Comparison of ENCODE assay signal across 39 cellular contexts in the genomic region with DNA sequence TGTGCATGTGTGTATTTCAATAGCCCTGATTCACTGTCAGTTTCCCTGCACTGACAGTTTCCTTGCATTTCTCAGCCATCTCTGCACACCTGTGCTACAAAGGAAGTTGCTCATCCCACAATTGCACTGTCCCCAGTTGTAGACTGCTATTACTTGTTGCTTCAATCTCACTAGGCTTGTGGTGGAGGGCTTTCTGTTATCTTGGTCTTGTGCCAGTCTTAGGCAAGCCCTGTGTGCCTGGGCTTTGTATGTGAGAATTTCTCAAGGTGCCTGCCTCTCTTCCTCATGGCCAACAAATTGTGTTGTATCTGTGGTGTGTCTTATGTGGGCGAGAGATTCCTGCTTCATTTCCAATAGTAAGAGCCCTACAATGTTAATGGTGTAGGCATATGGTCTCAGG.
"Had no signal": no experiment of that assay in that cellular context is flagged by ENCODE, and none has a peak within 500 bp of the region (broad histone marks: within the 10 kb centered on the region; RNA-seq: fewer than 3 reads in every experiment).

No MANE protein-coding gene starts in this region.

- H3K27ac ChIP-seq: adrenal gland, ascending aorta, body of pancreas, brain microvascular endothelial cell, breast epithelium, cardiac muscle cell had no signal

- ATAC-seq: activated naive CD4-positive, alpha-beta T cell treated with anti-CD3 and anti-CD28 coated beads, Interleukin-2, amount 50 U/mL, for 72 hours; activated naive CD8-positive, alpha-beta T cell treated with anti-CD3 and anti-CD28 coated beads, Interleukin-2, amount 50 U/mL, for 24 hours; activated T-cell treated with anti-CD3 and anti-CD28 coated beads, Interleukin-2, amount 50 U/mL, for 4 hours; activated T-cell treated with anti-CD3 and anti-CD28 coated beads, Interleukin-2, amount 50 U/mL, for 72 hours; activated T-helper 17 cell treated with anti-CD3 and anti-CD28 coated beads, Interleukin-2, amount 50 U/mL, for 72 hours; body of pancreas had no signal

- H3K36me3 Mint-ChIP-seq: activated naive CD4-positive, alpha-beta T cell treated with anti-CD3 and anti-CD28 coated beads, Interleukin-2, amount 10 ng/mL, durations not matched to agents 7 days and 5 days; activated naive CD4-positive, alpha-beta T cell treated with anti-CD3 and anti-CD28 coated beads, Interleukin-2, amount 50 U/mL, for 24 hours; activated naive CD4-positive, alpha-beta T cell treated with anti-CD3 and anti-CD28 coated beads, Interleukin-2, amount 50 U/mL, for 72 hours; activated naive CD8-positive, alpha-beta T cell; activated naive CD8-positive, alpha-beta T cell treated with anti-CD3 and anti-CD28 coated beads for 36 hours; activated naive CD8-positive, alpha-beta T cell treated with anti-CD3 and anti-CD28 coated beads, Interleukin-2, amount 10 ng/mL, durations not matched to agents 7 days and 5 days; brain had no signal

- H3K4me1 ChIP-seq: adrenal gland, body of pancreas, breast epithelium had no signal

- H3K27me3 Mint-ChIP-seq: activated naive CD4-positive, alpha-beta T cell treated with anti-CD3 and anti-CD28 coated beads, Interleukin-2, amount 10 ng/mL, durations not matched to agents 7 days and 5 days; activated naive CD4-positive, alpha-beta T cell treated with anti-CD3 and anti-CD28 coated beads, Interleukin-2, amount 50 U/mL, for 24 hours; activated naive CD8-positive, alpha-beta T cell; activated naive CD8-positive, alpha-beta T cell treated with anti-CD3 and anti-CD28 coated beads for 36 hours; activated naive CD8-positive, alpha-beta T cell treated with anti-CD3 and anti-CD28 coated beads, Interleukin-2, amount 10 ng/mL, durations not matched to agents 7 days and 5 days; activated naive CD8-positive, alpha-beta T cell treated with anti-CD3 and anti-CD28 coated beads, Interleukin-2, amount 50 U/mL, for 24 hours; activated T-cell treated with anti-CD3 and anti-CD28 coated beads, Interleukin-2, amount 50 U/mL, for 24 hours; activated T-helper 17 cell treated with anti-CD3 and anti-CD28 coated beads, Interleukin-2, amount 50 U/mL, for 72 hours; central memory CD8-positive, alpha-beta T cell had no signal

- H3K9me3 ChIP-seq: adrenal gland, ascending aorta, body of pancreas, breast epithelium had no signal

- H3K9me3 Mint-ChIP-seq: activated naive CD4-positive, alpha-beta T cell treated with anti-CD3 and anti-CD28 coated beads, Interleukin-2, amount 50 U/mL, for 24 hours; activated naive CD8-positive, alpha-beta T cell treated with anti-CD3 and anti-CD28 coated beads for 36 hours; activated naive CD8-positive, alpha-beta T cell treated with anti-CD3 and anti-CD28 coated beads, Interleukin-2, amount 10 ng/mL, durations not matched to agents 7 days and 5 days; activated T-helper 1 cell treated with anti-CD3 and anti-CD28 coated beads, Interleukin-12 subunit alpha, Interleukin-12 subunit beta, Interleukin-2, Interleukin-4 antibody, amounts not matched to agents 30 ng/mL and 10 ng/mL and 1 ng/mL, durations not matched to agents 14 hours and 24 hours and 36 hours had no signal

- DNase-seq: activated effector memory CD4-positive, alpha-beta T cell treated with anti-CD3 and anti-CD28 coated beads, Interleukin-2, amount 50 U/mL, for 16 hours; activated effector memory CD4-positive, alpha-beta T cell treated with Interleukin-2 at 50 U/mL for 16 hours; activated gamma-delta T cell; activated gamma-delta T cell treated with Interleukin-2 at 50 U/mL for 16 hours; activated naive CD4-positive, alpha-beta T cell; activated naive CD4-positive, alpha-beta T cell treated with anti-CD3 and anti-CD28 coated beads for 36 hours; activated naive CD4-positive, alpha-beta T cell treated with anti-CD3 and anti-CD28 coated beads, Interleukin-2, amount 10 ng/mL, durations not matched to agents 7 days and 5 days; activated naive CD4-positive, alpha-beta T cell treated with anti-CD3 and anti-CD28 coated beads, Interleukin-2, amount 50 U/mL, for 16 hours; activated naive CD4-positive, alpha-beta T cell treated with Interleukin-2 at 50 U/mL for 16 hours; activated naive CD8-positive, alpha-beta T cell treated with anti-CD3 and anti-CD28 coated beads for 36 hours; activated naive CD8-positive, alpha-beta T cell treated with anti-CD3 and anti-CD28 coated beads, Interleukin-2, amount 10 ng/mL, durations not matched to agents 7 days and 5 days; activated naive CD8-positive, alpha-beta T cell treated with anti-CD3 and anti-CD28 coated beads, Interleukin-2, amount 50 U/mL, for 24 hours; activated T-cell treated with anti-CD3 and anti-CD28 coated beads, Interleukin-2, amount 50 U/mL, for 1 hour; activated T-cell treated with anti-CD3 and anti-CD28 coated beads, Interleukin-2, amount 50 U/mL, for 24 hours; activated T-cell treated with anti-CD3 and anti-CD28 coated beads, Interleukin-2, amount 50 U/mL, for 4 hours; activated T-cell treated with anti-CD3 and anti-CD28 coated beads, Interleukin-2, amount 50 U/mL, for 48 hours; activated T-cell treated with anti-CD3 and anti-CD28 coated beads, Interleukin-2, amount 50 U/mL, for 72 hours; adrenal gland; amniotic stem cell; amygdala; anterior cingulate cortex; aorta; body of pancreas; brain microvascular endothelial cell; caudate nucleus; central memory CD4-positive, alpha-beta T cell; cerebellar nuclear complex had no signal

- H3K4me3 ChIP-seq: adrenal gland, ascending aorta, body of pancreas, breast epithelium, cardiac muscle cell had no signal

- H3K4me1 Mint-ChIP-seq: activated naive CD4-positive, alpha-beta T cell treated with anti-CD3 and anti-CD28 coated beads, Interleukin-2, amount 10 ng/mL, durations not matched to agents 7 days and 5 days; activated naive CD4-positive, alpha-beta T cell treated with anti-CD3 and anti-CD28 coated beads, Interleukin-2, amount 50 U/mL, for 24 hours; activated naive CD8-positive, alpha-beta T cell treated with anti-CD3 and anti-CD28 coated beads for 36 hours; activated naive CD8-positive, alpha-beta T cell treated with anti-CD3 and anti-CD28 coated beads, Interleukin-2, amount 10 ng/mL, durations not matched to agents 7 days and 5 days; activated naive CD8-positive, alpha-beta T cell treated with anti-CD3 and anti-CD28 coated beads, Interleukin-2, amount 50 U/mL, for 24 hours; activated T-helper 17 cell treated with anti-CD3 and anti-CD28 coated beads, Interleukin-2, amount 50 U/mL, for 72 hours; brain; central memory CD8-positive, alpha-beta T cell had no signal

- H3K4me3 Mint-ChIP-seq: activated naive CD4-positive, alpha-beta T cell treated with anti-CD3 and anti-CD28 coated beads for 36 hours; activated naive CD4-positive, alpha-beta T cell treated with anti-CD3 and anti-CD28 coated beads, Interleukin-2, amount 10 ng/mL, durations not matched to agents 7 days and 5 days; activated naive CD4-positive, alpha-beta T cell treated with anti-CD3 and anti-CD28 coated beads, Interleukin-2, amount 50 U/mL, for 24 hours; activated naive CD8-positive, alpha-beta T cell; activated naive CD8-positive, alpha-beta T cell treated with anti-CD3 and anti-CD28 coated beads for 36 hours; activated naive CD8-positive, alpha-beta T cell treated with anti-CD3 and anti-CD28 coated beads, Interleukin-2, amount 10 ng/mL, durations not matched to agents 7 days and 5 days; activated naive CD8-positive, alpha-beta T cell treated with anti-CD3 and anti-CD28 coated beads, Interleukin-2, amount 50 U/mL, for 24 hours; activated T-cell treated with anti-CD3 and anti-CD28 coated beads, Interleukin-2, amount 50 U/mL, for 24 hours; activated T-cell treated with anti-CD3 and anti-CD28 coated beads, Interleukin-2, amount 50 U/mL, for 4 hours; activated T-cell treated with anti-CD3 and anti-CD28 coated beads, Interleukin-2, amount 50 U/mL, for 72 hours; activated T-helper 1 cell treated with anti-CD3 and anti-CD28 coated beads, Interleukin-12 subunit alpha, Interleukin-12 subunit beta, Interleukin-2, Interleukin-4 antibody, amounts not matched to agents 30 ng/mL and 10 ng/mL and 1 ng/mL, durations not matched to agents 14 hours and 24 hours and 36 hours; activated T-helper 17 cell treated with anti-CD3 and anti-CD28 coated beads, Interleukin-2, amount 50 U/mL, for 72 hours; brain; central memory CD8-positive, alpha-beta T cell had no signal

- FAIRE-seq: astrocyte had no signal

- H3K27ac Mint-ChIP-seq: activated naive CD4-positive, alpha-beta T cell treated with anti-CD3 and anti-CD28 coated beads for 36 hours; activated naive CD4-positive, alpha-beta T cell treated with anti-CD3 and anti-CD28 coated beads, Interleukin-2, amount 10 ng/mL, durations not matched to agents 7 days and 5 days; activated naive CD4-positive, alpha-beta T cell treated with anti-CD3 and anti-CD28 coated beads, Interleukin-2, amount 50 U/mL, for 24 hours; activated naive CD4-positive, alpha-beta T cell treated with anti-CD3 and anti-CD28 coated beads, Interleukin-2, amount 50 U/mL, for 72 hours; activated naive CD8-positive, alpha-beta T cell; activated naive CD8-positive, alpha-beta T cell treated with anti-CD3 and anti-CD28 coated beads for 36 hours; activated naive CD8-positive, alpha-beta T cell treated with anti-CD3 and anti-CD28 coated beads, Interleukin-2, amount 10 ng/mL, durations not matched to agents 7 days and 5 days; activated naive CD8-positive, alpha-beta T cell treated with anti-CD3 and anti-CD28 coated beads, Interleukin-2, amount 50 U/mL, for 24 hours; activated T-cell treated with anti-CD3 and anti-CD28 coated beads, Interleukin-2, amount 50 U/mL, for 24 hours; activated T-cell treated with anti-CD3 and anti-CD28 coated beads, Interleukin-2, amount 50 U/mL, for 72 hours; activated T-helper 1 cell treated with anti-CD3 and anti-CD28 coated beads, Interleukin-12 subunit alpha, Interleukin-12 subunit beta, Interleukin-2, Interleukin-4 antibody, amounts not matched to agents 30 ng/mL and 10 ng/mL and 1 ng/mL, durations not matched to agents 14 hours and 24 hours and 36 hours; activated T-helper 17 cell treated with anti-CD3 and anti-CD28 coated beads, Interleukin-2, amount 50 U/mL, for 72 hours; activated T-helper 2 cell treated with anti-CD3 and anti-CD28 coated beads, Interferon-gamma antibody, Interleukin-2, Interleukin-4, amounts not matched to agents 10 μg/mL and 5 μg/mL and 100 μg/mL, durations not matched to agents 14 hours and 24 hours and 36 hours had no signal

- H3K36me3 ChIP-seq: adrenal gland, ascending aorta, brain microvascular endothelial cell, breast epithelium, cardiac muscle cell had no signal

- H3K27me3 ChIP-seq: adrenal gland, ascending aorta, body of pancreas, brain microvascular endothelial cell, breast epithelium, cardiac muscle cell had no signal
